Comparison of ENCODE assay signal across 21 cellular contexts in the genomic region with DNA sequence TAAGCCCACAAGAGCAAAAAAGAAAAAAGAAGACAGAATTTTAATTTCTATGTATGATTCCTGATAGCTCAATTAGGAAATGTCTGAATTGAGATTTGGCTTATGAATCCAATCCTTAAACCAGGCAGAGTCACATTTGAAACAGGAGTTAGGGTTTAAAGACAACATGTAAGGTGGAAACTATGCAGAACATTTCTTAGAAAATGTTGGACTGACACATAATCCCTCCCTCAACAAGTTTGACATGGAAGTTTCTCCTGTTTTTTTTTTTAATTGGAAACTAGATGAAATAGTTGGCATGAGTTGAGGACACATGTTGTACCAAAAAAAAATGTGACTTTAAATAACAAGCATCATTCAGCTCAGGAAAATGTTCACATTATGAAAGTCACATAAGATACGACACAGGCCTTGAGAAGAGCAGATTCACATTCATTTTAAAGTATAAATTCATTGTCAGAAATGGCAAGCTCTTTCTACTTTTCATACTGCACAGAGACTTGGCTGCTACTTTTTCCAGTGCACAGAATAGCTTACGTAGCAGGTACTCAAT.
"Had no signal": no experiment of that assay in that cellular context is flagged by ENCODE, and none has a peak within 500 bp of the region (broad histone marks: within the 10 kb centered on the region; RNA-seq: fewer than 3 reads in every experiment).

No MANE protein-coding gene starts in this region.

- H2AFZ ChIP-seq: parathyroid adenoma had no signal

- H3K36me3 ChIP-seq: colonic mucosa, lower lobe of right lung, neutrophil had no signal

- H3K9me3 ChIP-seq: body of pancreas, colonic mucosa, lower lobe of right lung, neutrophil had no signal

- H3K27ac Mint-ChIP-seq: activated CD4-positive, alpha-beta T cell treated with anti-CD3 and anti-CD28 coated beads for 36 hours; activated naive CD4-positive, alpha-beta T cell treated with anti-CD3 and anti-CD28 coated beads, Interleukin-2, amount 50 U/mL, for 72 hours; activated T-helper 1 cell treated with anti-CD3 and anti-CD28 coated beads, Interleukin-12 subunit alpha, Interleukin-12 subunit beta, Interleukin-2, Interleukin-4 antibody, amounts not matched to agents 30 ng/mL and 10 ng/mL and 1 ng/mL, durations not matched to agents 14 hours and 24 hours and 36 hours; immature natural killer cell; mesothelial cell of epicardium; natural killer cell treated with Interleukin-12 subunit alpha and Interleukin-12 subunit beta and Interleukin-15 and Interleukin-18, amount 100 ng/mL, for 72 hours; T-cell; type B pancreatic cell had no signal

- H3K27ac ChIP-seq: body of pancreas, colonic mucosa, lower lobe of right lung, neutrophil, parathyroid adenoma had no signal

- H3K4me3 Mint-ChIP-seq: activated CD4-positive, alpha-beta T cell treated with anti-CD3 and anti-CD28 coated beads for 36 hours; activated T-helper 1 cell treated with anti-CD3 and anti-CD28 coated beads, Interleukin-12 subunit alpha, Interleukin-12 subunit beta, Interleukin-2, Interleukin-4 antibody, amounts not matched to agents 30 ng/mL and 10 ng/mL and 1 ng/mL, durations not matched to agents 14 hours and 24 hours and 36 hours; immature natural killer cell; mesothelial cell of epicardium; natural killer cell treated with Interleukin-12 subunit alpha and Interleukin-12 subunit beta and Interleukin-15 and Interleukin-18, amount 100 ng/mL, for 72 hours; T-cell; type B pancreatic cell; WTC11 had no signal

- DNase-seq: activated CD4-positive, alpha-beta T cell treated with anti-CD3 and anti-CD28 coated beads for 36 hours; activated CD4-positive, alpha-beta T cell treated with anti-CD3 and anti-CD28 coated beads, Interleukin-2, amount 50 U/mL, for 48 hours; activated gamma-delta T cell treated with Interleukin-2 at 50 U/mL for 16 hours; body of pancreas; central memory CD4-positive, alpha-beta T cell; colonic mucosa; immature natural killer cell; lower lobe of right lung; stimulated activated CD4-positive, alpha-beta T cell treated with anti-CD3 and anti-CD28 coated beads, Interleukin-12 subunit alpha, Interleukin-12 subunit beta, amount 100 ng/mL, for 4 hours; stimulated activated CD4-positive, alpha-beta T cell treated with anti-CD3 and anti-CD28 coated beads, Interleukin-2, amount 100 ng/mL, for 24 hours; stimulated activated naive CD8-positive, alpha-beta T cell treated with anti-CD3 and anti-CD28 coated beads, Interleukin-15, Interleukin-2, amounts not matched to agents 100 U/mL and 50 U/mL, for 24 hours; substantia nigra; T-cell had no signal

- H3K9ac ChIP-seq: parathyroid adenoma had no signal

- H3K27me3 Mint-ChIP-seq: activated CD4-positive, alpha-beta T cell treated with anti-CD3 and anti-CD28 coated beads for 36 hours; natural killer cell treated with Interleukin-12 subunit alpha and Interleukin-12 subunit beta and Interleukin-15 and Interleukin-18, amount 100 ng/mL, for 72 hours; type B pancreatic cell had no signal

- H3K4me3 ChIP-seq: body of pancreas, colonic mucosa, lower lobe of right lung had no signal

- H3K36me3 Mint-ChIP-seq: activated naive CD4-positive, alpha-beta T cell treated with anti-CD3 and anti-CD28 coated beads, Interleukin-2, amount 50 U/mL, for 72 hours; mesothelial cell of epicardium; natural killer cell treated with Interleukin-12 subunit alpha and Interleukin-12 subunit beta and Interleukin-15 and Interleukin-18, amount 100 ng/mL, for 72 hours; T-cell; type B pancreatic cell had no signal

- H3K27me3 ChIP-seq: body of pancreas, colonic mucosa had no signal

- H3K4me1 ChIP-seq: body of pancreas, colonic mucosa, lower lobe of right lung, parathyroid adenoma had no signal

- ATAC-seq: activated CD4-positive, alpha-beta T cell treated with anti-CD3 and anti-CD28 coated beads for 36 hours; activated naive CD4-positive, alpha-beta T cell treated with anti-CD3 and anti-CD28 coated beads, Interleukin-2, amount 50 U/mL, for 72 hours; body of pancreas; lower lobe of right lung; natural killer cell treated with Interleukin-12 subunit alpha and Interleukin-12 subunit beta and Interleukin-15 and Interleukin-18, amount 100 ng/mL, for 72 hours; stimulated activated naive CD8-positive, alpha-beta T cell treated with anti-CD3 and anti-CD28 coated beads, Interleukin-15, Interleukin-2, amounts not matched to agents 100 U/mL and 50 U/mL, for 24 hours; T-cell; WTC11 had no signal

- H3K79me2 ChIP-seq: parathyroid adenoma had no signal

- H3K9me3 Mint-ChIP-seq: activated T-helper 1 cell treated with anti-CD3 and anti-CD28 coated beads, Interleukin-12 subunit alpha, Interleukin-12 subunit beta, Interleukin-2, Interleukin-4 antibody, amounts not matched to agents 30 ng/mL and 10 ng/mL and 1 ng/mL, durations not matched to agents 14 hours and 24 hours and 36 hours; natural killer cell treated with Interleukin-12 subunit alpha and Interleukin-12 subunit beta and Interleukin-15 and Interleukin-18, amount 100 ng/mL, for 72 hours; T-cell had no signal

- H3K4me1 Mint-ChIP-seq: activated CD4-positive, alpha-beta T cell treated with anti-CD3 and anti-CD28 coated beads for 36 hours; mesothelial cell of epicardium; T-cell; WTC11 had no signal
